Comparison of ENCODE assay signal across 1 cellular context in the genomic region with DNA sequence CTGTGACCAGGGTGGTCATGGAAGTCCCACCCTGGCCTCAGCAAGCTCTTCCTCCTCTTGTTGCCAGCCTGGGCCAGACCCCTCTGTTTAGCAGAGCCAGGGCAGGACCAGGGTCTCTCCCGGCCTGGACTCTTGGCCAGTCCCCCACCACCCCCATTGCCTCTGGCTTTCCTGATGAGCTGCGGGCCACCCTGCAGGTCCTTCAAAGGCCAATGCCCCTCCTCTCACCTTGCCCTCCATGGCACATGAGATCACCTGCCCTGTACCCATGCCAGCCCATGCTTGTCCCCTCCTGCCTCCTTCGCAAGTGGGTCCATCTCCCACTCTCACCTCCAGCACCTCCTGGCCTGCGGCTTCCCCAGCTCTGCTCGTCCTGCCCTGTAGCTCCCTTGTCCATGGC.
TF ChIP-seq lines count a peak whose summit lies in the region.

No MANE protein-coding gene starts in this region.

TF ChIP-seq in H1, 55 proteins besides CTCF, POLR2A, EP300 and RAD21:
- TF ChIP-seq POLR2AphosphoS5 (IDR thresholded peaks at IDR 0.05; ENCODE audit: low read depth, low read length) (no peak), NANOG (IDR thresholded peaks at IDR 0.05; ENCODE audit: insufficient read depth, low read depth, low read length, poor library complexity, severe bottlenecking) (no peak), ASH2L (IDR thresholded peaks at IDR 0.05; ENCODE audit: low read length) (no peak), CREB1 (IDR thresholded peaks at IDR 0.05) (no peak), RXRA (IDR thresholded peaks at IDR 0.05; ENCODE audit: insufficient read depth, low read depth, low read length) (no peak), KDM4A (IDR thresholded peaks at IDR 0.05; ENCODE audit: low read depth, low read length, severe bottlenecking) (no peak), MAFK (IDR thresholded peaks at IDR 0.05; ENCODE audit: low read depth, low read length) (no peak)
- TF ChIP-seq, protein P1, sequence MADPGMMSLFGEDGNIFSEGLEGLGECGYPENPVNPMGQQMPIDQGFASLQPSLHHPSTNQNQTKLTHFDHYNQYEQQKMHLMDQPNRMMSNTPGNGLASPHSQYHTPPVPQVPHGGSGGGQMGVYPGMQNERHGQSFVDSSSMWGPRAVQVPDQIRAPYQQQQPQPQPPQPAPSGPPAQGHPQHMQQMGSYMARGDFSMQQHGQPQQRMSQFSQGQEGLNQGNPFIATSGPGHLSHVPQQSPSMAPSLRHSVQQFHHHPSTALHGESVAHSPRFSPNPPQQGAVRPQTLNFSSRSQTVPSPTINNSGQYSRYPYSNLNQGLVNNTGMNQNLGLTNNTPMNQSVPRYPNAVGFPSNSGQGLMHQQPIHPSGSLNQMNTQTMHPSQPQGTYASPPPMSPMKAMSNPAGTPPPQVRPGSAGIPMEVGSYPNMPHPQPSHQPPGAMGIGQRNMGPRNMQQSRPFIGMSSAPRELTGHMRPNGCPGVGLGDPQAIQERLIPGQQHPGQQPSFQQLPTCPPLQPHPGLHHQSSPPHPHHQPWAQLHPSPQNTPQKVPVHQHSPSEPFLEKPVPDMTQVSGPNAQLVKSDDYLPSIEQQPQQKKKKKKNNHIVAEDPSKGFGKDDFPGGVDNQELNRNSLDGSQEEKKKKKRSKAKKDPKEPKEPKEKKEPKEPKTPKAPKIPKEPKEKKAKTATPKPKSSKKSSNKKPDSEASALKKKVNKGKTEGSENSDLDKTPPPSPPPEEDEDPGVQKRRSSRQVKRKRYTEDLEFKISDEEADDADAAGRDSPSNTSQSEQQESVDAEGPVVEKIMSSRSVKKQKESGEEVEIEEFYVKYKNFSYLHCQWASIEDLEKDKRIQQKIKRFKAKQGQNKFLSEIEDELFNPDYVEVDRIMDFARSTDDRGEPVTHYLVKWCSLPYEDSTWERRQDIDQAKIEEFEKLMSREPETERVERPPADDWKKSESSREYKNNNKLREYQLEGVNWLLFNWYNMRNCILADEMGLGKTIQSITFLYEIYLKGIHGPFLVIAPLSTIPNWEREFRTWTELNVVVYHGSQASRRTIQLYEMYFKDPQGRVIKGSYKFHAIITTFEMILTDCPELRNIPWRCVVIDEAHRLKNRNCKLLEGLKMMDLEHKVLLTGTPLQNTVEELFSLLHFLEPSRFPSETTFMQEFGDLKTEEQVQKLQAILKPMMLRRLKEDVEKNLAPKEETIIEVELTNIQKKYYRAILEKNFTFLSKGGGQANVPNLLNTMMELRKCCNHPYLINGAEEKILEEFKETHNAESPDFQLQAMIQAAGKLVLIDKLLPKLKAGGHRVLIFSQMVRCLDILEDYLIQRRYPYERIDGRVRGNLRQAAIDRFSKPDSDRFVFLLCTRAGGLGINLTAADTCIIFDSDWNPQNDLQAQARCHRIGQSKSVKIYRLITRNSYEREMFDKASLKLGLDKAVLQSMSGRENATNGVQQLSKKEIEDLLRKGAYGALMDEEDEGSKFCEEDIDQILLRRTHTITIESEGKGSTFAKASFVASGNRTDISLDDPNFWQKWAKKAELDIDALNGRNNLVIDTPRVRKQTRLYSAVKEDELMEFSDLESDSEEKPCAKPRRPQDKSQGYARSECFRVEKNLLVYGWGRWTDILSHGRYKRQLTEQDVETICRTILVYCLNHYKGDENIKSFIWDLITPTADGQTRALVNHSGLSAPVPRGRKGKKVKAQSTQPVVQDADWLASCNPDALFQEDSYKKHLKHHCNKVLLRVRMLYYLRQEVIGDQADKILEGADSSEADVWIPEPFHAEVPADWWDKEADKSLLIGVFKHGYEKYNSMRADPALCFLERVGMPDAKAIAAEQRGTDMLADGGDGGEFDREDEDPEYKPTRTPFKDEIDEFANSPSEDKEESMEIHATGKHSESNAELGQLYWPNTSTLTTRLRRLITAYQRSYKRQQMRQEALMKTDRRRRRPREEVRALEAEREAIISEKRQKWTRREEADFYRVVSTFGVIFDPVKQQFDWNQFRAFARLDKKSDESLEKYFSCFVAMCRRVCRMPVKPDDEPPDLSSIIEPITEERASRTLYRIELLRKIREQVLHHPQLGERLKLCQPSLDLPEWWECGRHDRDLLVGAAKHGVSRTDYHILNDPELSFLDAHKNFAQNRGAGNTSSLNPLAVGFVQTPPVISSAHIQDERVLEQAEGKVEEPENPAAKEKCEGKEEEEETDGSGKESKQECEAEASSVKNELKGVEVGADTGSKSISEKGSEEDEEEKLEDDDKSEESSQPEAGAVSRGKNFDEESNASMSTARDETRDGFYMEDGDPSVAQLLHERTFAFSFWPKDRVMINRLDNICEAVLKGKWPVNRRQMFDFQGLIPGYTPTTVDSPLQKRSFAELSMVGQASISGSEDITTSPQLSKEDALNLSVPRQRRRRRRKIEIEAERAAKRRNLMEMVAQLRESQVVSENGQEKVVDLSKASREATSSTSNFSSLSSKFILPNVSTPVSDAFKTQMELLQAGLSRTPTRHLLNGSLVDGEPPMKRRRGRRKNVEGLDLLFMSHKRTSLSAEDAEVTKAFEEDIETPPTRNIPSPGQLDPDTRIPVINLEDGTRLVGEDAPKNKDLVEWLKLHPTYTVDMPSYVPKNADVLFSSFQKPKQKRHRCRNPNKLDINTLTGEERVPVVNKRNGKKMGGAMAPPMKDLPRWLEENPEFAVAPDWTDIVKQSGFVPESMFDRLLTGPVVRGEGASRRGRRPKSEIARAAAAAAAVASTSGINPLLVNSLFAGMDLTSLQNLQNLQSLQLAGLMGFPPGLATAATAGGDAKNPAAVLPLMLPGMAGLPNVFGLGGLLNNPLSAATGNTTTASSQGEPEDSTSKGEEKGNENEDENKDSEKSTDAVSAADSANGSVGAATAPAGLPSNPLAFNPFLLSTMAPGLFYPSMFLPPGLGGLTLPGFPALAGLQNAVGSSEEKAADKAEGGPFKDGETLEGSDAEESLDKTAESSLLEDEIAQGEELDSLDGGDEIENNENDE (IDR thresholded peaks at IDR 0.05; ENCODE audit: insufficient replicate concordance, low read length) = no peak
TF ChIP-seq in H1: peak in this region for 0.
